ENCODE assay signal across 28 cellular contexts in the genomic region with DNA sequence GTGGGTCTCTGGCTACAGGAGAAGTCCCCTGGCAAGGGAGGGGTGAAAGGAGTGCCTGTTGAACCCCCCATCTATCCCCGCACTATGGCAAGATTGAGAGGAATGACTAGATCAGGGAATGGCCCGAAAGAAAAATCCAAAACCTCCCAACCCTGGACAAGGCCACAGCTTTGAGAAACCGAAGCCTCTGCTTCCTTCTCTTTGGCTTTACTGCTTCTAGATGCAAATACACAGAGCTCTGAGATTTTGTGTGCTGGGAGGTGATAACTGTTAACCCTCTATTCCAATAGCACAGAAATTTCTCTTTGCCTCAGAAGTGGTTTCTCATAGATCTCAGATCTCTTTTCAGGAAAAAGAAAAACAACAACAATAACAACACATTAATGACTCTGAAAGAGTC. TPM values are rescaled to one million over a fixed set of nuclear protein-coding genes. Genes with fewer than 3 reads are reported as not detected.
A peak's percentile ranks its signal among the peaks of the same experiment; 100 is the strongest.
DNase-seq lines count a peak whose midpoint lies in the region; ATAC-seq and TF ChIP-seq lines count a peak whose summit lies in the region.
"Had no signal": no experiment of that assay in that cellular context is flagged by ENCODE, and none has a peak within 500 bp of the region (broad histone marks: within the 10 kb centered on the region; RNA-seq: fewer than 3 reads in every experiment).

No MANE protein-coding gene starts in this region.

- peaks cover 74% of the 10 kb centered on the region for H3K36me3 ChIP-seq in mammary epithelial cell (ENCODE audit: insufficient read depth, low read length)
- H3K36me3 ChIP-seq in SK-N-SH (replicated peaks in 1 of 2; ENCODE audit: control insufficient read depth in 1 of 2, insufficient read depth in 2 of 2, low read length in 1 of 2): peaks cover 56 to 69% of the 10 kb centered on the region in 2 experiments
- H3K36me3 ChIP-seq in mesenchymal stem cell (ENCODE audit: control insufficient read depth in 1 of 2, insufficient read depth in 2 of 2, low read depth in 1 of 2, low read length in 2 of 2): peaks cover 21 to 95% of the 10 kb centered on the region in 2 experiments
- peaks cover 8% of the 10 kb centered on the region for H3K36me3 ChIP-seq in thoracic aorta
- no peaks in the 10 kb centered on the region for H3K36me3 ChIP-seq in Karpas-422 (ENCODE audit: insufficient read depth, low read length)
- H3K36me3 ChIP-seq: cardiac muscle cell, ovary had no signal

- no peak for ATAC-seq in thoracic aorta (ENCODE audit: insufficient number of reproducible peaks, low FRiP score, low read depth)
- ATAC-seq in GM21515 (IDR thresholded peaks at IDR 0.05; ENCODE audit: unreplicated experiment): no peak
- ATAC-seq in GM18873 (IDR thresholded peaks at IDR 0.05; ENCODE audit: low FRiP score, unreplicated experiment): no peak
- ATAC-seq: activated T-helper 17 cell treated with anti-CD3 and anti-CD28 coated beads, Interleukin-2, amount 50 U/mL, for 72 hours; CD8-positive, alpha-beta T cell; esophagus mucosa; T-helper 17 cell had no signal

- dilution Hi-C loops in mammary epithelial cell (cut with HindIII; ENCODE audit: low sequenced_read_pairs): no loop called here

- H3K9ac ChIP-seq in mammary epithelial cell (ENCODE audit: insufficient read depth, low read length) (no peak overlapping the region), SK-N-SH (peak overlapping the region; percentile 14), mesenchymal stem cell (ENCODE audit: low read length) (peak overlapping the region; percentile 73), Karpas-422 (ENCODE audit: low read length) (no peak overlapping the region)

- peaks cover 20% of the 10 kb centered on the region for H3K79me1 ChIP-seq in mesenchymal stem cell (replicated peaks; ENCODE audit: low read length, poor library complexity, severe bottlenecking)

- no peak overlapping the region for H2BK12ac ChIP-seq in mesenchymal stem cell (ENCODE audit: low read length in 2 of 2)

- H3K27ac ChIP-seq in mammary epithelial cell (ENCODE audit: insufficient read depth, low read depth, low read length): no peak overlapping the region
- peak overlapping the region; percentile 16 to 79; a peak in 3 of 4 replicates for H3K27ac ChIP-seq in SK-N-SH (ENCODE audit: low read depth in 2 of 2, low read length in 1 of 2)
- no peak overlapping the region for H3K27ac ChIP-seq in mesenchymal stem cell (ENCODE audit: low read length, poor library complexity, severe bottlenecking)
- peak overlapping the region; percentile 1 to 33 for H3K27ac ChIP-seq in thoracic aorta
- no peak overlapping the region for H3K27ac ChIP-seq in Karpas-422 (ENCODE audit: low read length)
- H3K27ac ChIP-seq: 22Rv1, cardiac muscle cell, ovary, suprapubic skin, vagina had no signal

- H2BK15ac ChIP-seq in mesenchymal stem cell (ENCODE audit: low read depth, poor library complexity, severe bottlenecking): no peak overlapping the region

- H3K4me1 ChIP-seq in mammary epithelial cell (ENCODE audit: insufficient read depth, low read length) (no peaks in the 10 kb centered on the region), SK-N-SH (ENCODE audit: control insufficient read depth in 1 of 2, insufficient read depth in 2 of 2, low read depth in 1 of 2, low read length in 1 of 2) (peaks cover 2 to 87% of the 10 kb centered on the region in 2 experiments), mesenchymal stem cell (ENCODE audit: control insufficient read depth, insufficient read depth, low read depth, low read length) (peaks cover 10% of the 10 kb centered on the region), thoracic aorta (ENCODE audit: control insufficient read depth in 1 of 2, low read depth in 2 of 2) (peaks cover 3 to 63% of the 10 kb centered on the region in 2 donors), Karpas-422 (ENCODE audit: low read length) (no peaks in the 10 kb centered on the region)

- CTCF ChIA-PET in MCF 10A (lab: Yijun Ruan, JAX): interaction anchor here (1.6 kb wide), 1 partner anchor 9 kb away, joined by 4 read pairs; no protein-coding TSS in a partner anchor
- CTCF ChIA-PET in mammary epithelial cell (lab: Charles Lee; ENCODE audit: low non-redundant PET): no interaction called here
- CTCF ChIA-PET in SK-N-SH (lab: Yijun Ruan, JAX): no interaction called here

- H4K8ac ChIP-seq in mesenchymal stem cell (ENCODE audit: low read length): peak overlapping the region; percentile 12

- peak overlapping the region in 1 of 2 experiments; percentile 47 for H3K14ac ChIP-seq in mesenchymal stem cell (ENCODE audit: low read length in 2 of 2)

- POLR2A ChIA-PET in MCF 10A (lab: Yijun Ruan, JAX) (interaction anchor here (0.7 to 1.4 kb wide), 4 partner anchors 12 to 255 kb away, joined by 3 to 5 read pairs (median 4); no protein-coding TSS in a partner anchor), SK-N-SH (lab: Yijun Ruan, JAX) (no interaction called here)

- H2AFZ ChIP-seq in mammary epithelial cell (ENCODE audit: low read depth, low read length): no peak overlapping the region
- no peak overlapping the region for H2AFZ ChIP-seq in SK-N-SH (ENCODE audit: low read depth)
- H2AFZ ChIP-seq in mesenchymal stem cell (ENCODE audit: low read depth, low read length): no peak overlapping the region
- no peak overlapping the region for H2AFZ ChIP-seq in Karpas-422 (ENCODE audit: low read length)

- TF ChIP-seq EP300 in SK-N-SH (IDR thresholded peaks at IDR 0.05; ENCODE audit: borderline replicate concordance in 1 of 2, low read depth in 1 of 2, low read length in 1 of 2): no peak

- in situ Hi-C loops in mammary epithelial cell (cut with MboI; ENCODE audit: low sequenced_read_pairs in 2 of 2): loop anchor here in 1 of 2 donors (25.0 kb wide), 1 partner anchor 378 kb away; no protein-coding TSS in a partner anchor

- H2BK5ac ChIP-seq in mesenchymal stem cell (ENCODE audit: low read depth, low read length, poor library complexity, severe bottlenecking): peak overlapping the region; percentile 46

- DNase-seq in MCF 10A (ENCODE audit: unreplicated experiment) (no peak), mammary epithelial cell (no peak), SK-N-SH (no peak), mesenchymal stem cell (no peak), thoracic aorta (ENCODE audit: low spot score) (no peak), Karpas-422 (no peak)
- DNase-seq: activated CD4-positive, alpha-beta memory T cell treated with anti-CD3 and anti-CD28 coated beads, Interleukin-2, amount 10 ng/mL, durations not matched to agents 7 days and 5 days; activated CD4-positive, alpha-beta T cell treated with anti-CD3 and anti-CD28 coated beads for 1 hour; aorta; CD8-positive, alpha-beta T cell; DMS 273 treated with DMSO at 0.1 percent for 48 hours; NCI-H1092 treated with DMSO at 0.1 percent for 48 hours; NCI-H2029 treated with DMSO at 0.1 percent for 48 hours; NCI-H69; ovary; retina; spleen; T-helper 17 cell had no signal

- H3F3A ChIP-seq in SK-N-SH (replicated peaks; ENCODE audit: insufficient read depth): peaks cover 57% of the 10 kb centered on the region

- H3K23ac ChIP-seq in mesenchymal stem cell (ENCODE audit: low read length in 2 of 2): no peak overlapping the region

- H3K4me1 Mint-ChIP-seq in MCF 10A (ENCODE audit: insufficient read depth, unreplicated experiment): peaks cover 63% of the 10 kb centered on the region
- H3K4me1 Mint-ChIP-seq: activated CD4-positive, alpha-beta memory T cell treated with anti-CD3 and anti-CD28 coated beads, Interleukin-2, amount 10 ng/mL, durations not matched to agents 7 days and 5 days; activated T-helper 17 cell treated with anti-CD3 and anti-CD28 coated beads, Interleukin-2, amount 50 U/mL, for 72 hours; nephron; T-helper 17 cell had no signal

- TF ChIP-seq RAD21 in SK-N-SH (IDR thresholded peaks at IDR 0.05; ENCODE audit: low read length): no peak

- no peaks in the 10 kb centered on the region for H3K9me2 ChIP-seq in SK-N-SH
- H3K9me2 ChIP-seq in Karpas-422 (replicated peaks; ENCODE audit: insufficient read depth, low read length): no peaks in the 10 kb centered on the region

- peaks cover 97% of the 10 kb centered on the region for H3K79me2 ChIP-seq in mammary epithelial cell (ENCODE audit: insufficient read depth, low read length)
- peaks cover 100% of the 10 kb centered on the region for H3K79me2 ChIP-seq in SK-N-SH (ENCODE audit: insufficient read depth)
- no peaks in the 10 kb centered on the region for H3K79me2 ChIP-seq in Karpas-422 (ENCODE audit: low read length)

- no TSS peak for BruUV-seq in MCF 10A (replicated peaks; lab: Mats Ljungman, UMichigan)
- BruUV-seq in mammary epithelial cell (replicated peaks; lab: Mats Ljungman, UMichigan): no TSS peak

- H3K4me3 Mint-ChIP-seq in MCF 10A (ENCODE audit: unreplicated experiment): no peak overlapping the region
- H3K4me3 Mint-ChIP-seq: activated CD4-positive, alpha-beta memory T cell treated with anti-CD3 and anti-CD28 coated beads, Interleukin-2, amount 10 ng/mL, durations not matched to agents 7 days and 5 days; activated naive CD8-positive, alpha-beta T cell; activated T-helper 17 cell treated with anti-CD3 and anti-CD28 coated beads, Interleukin-2, amount 50 U/mL, for 72 hours; CD8-positive, alpha-beta T cell; nephron; T-helper 17 cell had no signal

- WGBS in mammary epithelial cell (ENCODE audit: low coverage, missing lambda C conversion rate): 81% methylated on average over 2 of the region's 3 CpGs
- 38% methylated on average over 3 of the region's 3 CpGs for WGBS in SK-N-SH (ENCODE audit: low lambda C conversion rate)
- WGBS in mesenchymal stem cell: no CpG with 5 or more reads among the region's 3 CpGs

- no peak overlapping the region for H2BK120ac ChIP-seq in mesenchymal stem cell (ENCODE audit: low read depth, low read length)

- no peak overlapping the region for H3K4me3 ChIP-seq in mammary epithelial cell (replicated peaks in 1 of 3; ENCODE audit: insufficient read depth in 1 of 3, low read depth in 2 of 3, low read length in 3 of 3)
- no peak overlapping the region for H3K4me3 ChIP-seq in SK-N-SH (ENCODE audit: low read depth in 2 of 2, low read length in 1 of 2)
- no peak overlapping the region for H3K4me3 ChIP-seq in mesenchymal stem cell (ENCODE audit: insufficient read depth in 1 of 2, low read depth in 1 of 2, low read length in 2 of 2)
- no peak overlapping the region for H3K4me3 ChIP-seq in thoracic aorta
- H3K4me3 ChIP-seq in Karpas-422 (ENCODE audit: low read length): no peak overlapping the region
- H3K4me3 ChIP-seq: cardiac muscle cell, ovary, spleen, suprapubic skin, vagina had no signal

- no peaks in the 10 kb centered on the region for H3K27me3 Mint-ChIP-seq in MCF 10A (ENCODE audit: insufficient read depth, unreplicated experiment)

- TF ChIP-seq CTCF in MCF 10A (IDR thresholded peaks at IDR 0.05; ENCODE audit: unreplicated experiment) (no peak), mammary epithelial cell (conservative IDR thresholded peaks at IDR 0.05 in 1 of 2, IDR thresholded peaks at IDR 0.05 in 1 of 2; ENCODE audit: extremely low read depth in 1 of 2, insufficient read depth in 1 of 2, low read depth in 1 of 2, low read length in 2 of 2) (no peak), SK-N-SH (IDR thresholded peaks at IDR 0.05) (no peak), thoracic aorta (IDR thresholded peaks at IDR 0.05) (no peak)

- H4K20me1 ChIP-seq in mammary epithelial cell (ENCODE audit: insufficient read depth, low read length) (peaks cover 4% of the 10 kb centered on the region), SK-N-SH (ENCODE audit: insufficient read depth) (peaks cover 28% of the 10 kb centered on the region), Karpas-422 (ENCODE audit: insufficient read depth, low read depth, low read length) (no peaks in the 10 kb centered on the region)

- H3K9me3 Mint-ChIP-seq in MCF 10A (ENCODE audit: unreplicated experiment): no peaks in the 10 kb centered on the region
- H3K9me3 Mint-ChIP-seq: activated CD4-positive, alpha-beta memory T cell treated with anti-CD3 and anti-CD28 coated beads, Interleukin-2, amount 10 ng/mL, durations not matched to agents 7 days and 5 days; activated T-helper 17 cell treated with anti-CD3 and anti-CD28 coated beads, Interleukin-2, amount 50 U/mL, for 72 hours; nephron had no signal

- H2AK5ac ChIP-seq in mesenchymal stem cell (ENCODE audit: low read length, severe bottlenecking): no peak overlapping the region

- H3K36me3 Mint-ChIP-seq in MCF 10A (ENCODE audit: insufficient read depth, unreplicated experiment): peaks cover 97% of the 10 kb centered on the region
- H3K36me3 Mint-ChIP-seq: CD8-positive, alpha-beta T cell had no signal

- no peak overlapping the region for H3K4me2 ChIP-seq in mammary epithelial cell (ENCODE audit: insufficient read depth, low read depth, low read length)
- H3K4me2 ChIP-seq in SK-N-SH: peak overlapping the region; percentile 36; the same call in 1 of the 2 replicates
- no peak overlapping the region for H3K4me2 ChIP-seq in mesenchymal stem cell (ENCODE audit: low read length, poor library complexity, severe bottlenecking)
- no peak overlapping the region for H3K4me2 ChIP-seq in Karpas-422 (ENCODE audit: low read depth, low read length, poor library complexity, severe bottlenecking)

- H3K27me3 ChIP-seq in mammary epithelial cell (ENCODE audit: insufficient read depth, low read length) (no peaks in the 10 kb centered on the region), SK-N-SH (ENCODE audit: insufficient read depth) (no peaks in the 10 kb centered on the region), mesenchymal stem cell (ENCODE audit: control insufficient read depth in 1 of 2, insufficient read depth in 1 of 2, low read length in 2 of 2) (no peaks in the 10 kb centered on the region), thoracic aorta (replicated peaks; ENCODE audit: insufficient read depth) (no peaks in the 10 kb centered on the region), Karpas-422 (ENCODE audit: low read length) (no peaks in the 10 kb centered on the region; the same call in 1 of the 2 replicates)
- H3K27me3 ChIP-seq: cardiac muscle cell, ovary, spleen, suprapubic skin, vagina had no signal

- peak overlapping the region in 1 of 2 experiments; percentile 72 for H3K18ac ChIP-seq in mesenchymal stem cell (ENCODE audit: low read depth in 1 of 2, low read length in 2 of 2)

- H4K91ac ChIP-seq in mesenchymal stem cell (ENCODE audit: low read length): no peak overlapping the region

- H3K4ac ChIP-seq in mesenchymal stem cell (ENCODE audit: low read depth in 1 of 2, low read length in 2 of 2): no peak overlapping the region

- intact Hi-C loops in MCF 10A (cut with micrococcal nuclease): no loop called here
- intact Hi-C loops in mammary epithelial cell (cut with micrococcal nuclease): no loop called here

- H3K9me3 ChIP-seq in mammary epithelial cell (replicated peaks; ENCODE audit: insufficient read depth, low read length) (no peaks in the 10 kb centered on the region), SK-N-SH (no peaks in the 10 kb centered on the region), mesenchymal stem cell (ENCODE audit: control insufficient read depth, low read length) (no peaks in the 10 kb centered on the region), thoracic aorta (no peaks in the 10 kb centered on the region), Karpas-422 (ENCODE audit: low read length) (no peaks in the 10 kb centered on the region)
- H3K9me3 ChIP-seq: ovary, suprapubic skin, vagina had no signal

- H3K27ac Mint-ChIP-seq in MCF 10A (ENCODE audit: low read depth, unreplicated experiment): peak overlapping the region; percentile 80
- H3K27ac Mint-ChIP-seq: activated CD4-positive, alpha-beta memory T cell treated with anti-CD3 and anti-CD28 coated beads, Interleukin-2, amount 10 ng/mL, durations not matched to agents 7 days and 5 days; activated naive CD8-positive, alpha-beta T cell; activated T-helper 17 cell treated with anti-CD3 and anti-CD28 coated beads, Interleukin-2, amount 50 U/mL, for 72 hours; CD8-positive, alpha-beta T cell; nephron; T-helper 17 cell had no signal

RNA-seq across cellular contexts. Expression of a gene that starts 15.0 kb away (rescaled TPM):
- 225 and 267 TPM in 2 replicates for total RNA-seq in MCF 10A (2022)
- total RNA-seq in mammary epithelial cell: 100 to 1,000 TPM; 485 to 894 TPM
- 1,604 TPM for polyA plus RNA-seq in mammary epithelial cell
- polyA minus RNA-seq in mammary epithelial cell: 2,169 TPM
- polyA plus RNA-seq in SK-N-SH (2012; rRNA removed): 968 and 1,061 TPM in 2 replicates
- 882 and 1,015 TPM in 2 replicates for polyA plus RNA-seq in SK-N-SH (2012; cell fraction: cytosol; rRNA removed)
- polyA plus RNA-seq in SK-N-SH (2012; cell fraction: nucleus; rRNA removed): 515 and 554 TPM in 2 replicates
- polyA plus RNA-seq in mesenchymal stem cell (2013, experiment 1 of 2): 281 TPM
- polyA plus RNA-seq in mesenchymal stem cell (2013, experiment 2 of 2): 300 TPM
- 100 to 1,000 TPM; 194 to 210 TPM for total RNA-seq in thoracic aorta
- total RNA-seq in Karpas-422 (2014; rRNA removed; shearing (Covaris generic); ENCODE audit: low replicate concordance): not detected in 2 replicates
- total RNA-seq: CD8-positive, alpha-beta T cell had no signal

RNA-seq across cellular contexts. Expression of a gene that starts 40.3 kb away (rescaled TPM):
- total RNA-seq in MCF 10A (2022): 155 and 171 TPM in 2 replicates
- total RNA-seq in mammary epithelial cell: 100 to 1,000 TPM; 253 to 385 TPM
- 402 TPM for polyA plus RNA-seq in mammary epithelial cell
- 674 TPM for polyA minus RNA-seq in mammary epithelial cell
- 182 and 265 TPM in 2 replicates for polyA plus RNA-seq in SK-N-SH (2012; rRNA removed)
- polyA plus RNA-seq in SK-N-SH (2012; cell fraction: cytosol; rRNA removed): 265 and 285 TPM in 2 replicates
- 58.7 and 83.4 TPM in 2 replicates for polyA plus RNA-seq in SK-N-SH (2012; cell fraction: nucleus; rRNA removed)
- polyA plus RNA-seq in mesenchymal stem cell (2013, experiment 1 of 2): 53.9 TPM
- 58.7 TPM for polyA plus RNA-seq in mesenchymal stem cell (2013, experiment 2 of 2)
- total RNA-seq in thoracic aorta: 100 to 1,000 TPM in 1 of 2 donors, 10 to 100 TPM in 1; 93.8 to 157 TPM
- 1.2 TPM in 1 of 2 replicates, not detected in the other for total RNA-seq in Karpas-422 (2014; rRNA removed; shearing (Covaris generic); ENCODE audit: low replicate concordance)
- total RNA-seq: activated CD4-positive, alpha-beta memory T cell treated with anti-CD3 and anti-CD28 coated beads, Interleukin-2, amount 10 ng/mL, durations not matched to agents 7 days and 5 days; CD8-positive, alpha-beta T cell had no signal

Comparison
In these comparisons a context has a peak if more than half of its experiments do, and no peak if none do; other contexts are left out.
1. H3K27ac ChIP-seq: peak in SK-N-SH (2 of 2) and thoracic aorta (2 of 2); none in mammary epithelial cell (single experiment), mesenchymal stem cell (single experiment) and Karpas-422 (single experiment).
2. H3K9ac ChIP-seq: peak in SK-N-SH (single experiment) and mesenchymal stem cell (single experiment); none in mammary epithelial cell (single experiment) and Karpas-422 (single experiment).
3. RNA of a gene that starts 15.0 kb away (total RNA-seq): 485 to 894 TPM in mammary epithelial cell, 225 to 267 TPM in MCF 10A and 194 to 210 TPM in thoracic aorta; not detected in Karpas-422; every median in the first group is over 100 times any median in the second.
4. RNA of a gene that starts 40.3 kb away (total RNA-seq): 253 to 385 TPM in mammary epithelial cell, 155 to 171 TPM in MCF 10A and 93.8 to 157 TPM in thoracic aorta; 1.2 TPM in Karpas-422; every median in the first group is over 10 times any median in the second.